15 cellular contexts compared by ENCODE assay signal in genomic region chr13:101412076-101412475, GRCh38. TPM values are rescaled to one million over a fixed set of nuclear protein-coding genes. Genes with fewer than 3 reads are reported as not detected.
DNase-seq lines count a peak whose midpoint lies in the region; ATAC-seq and TF ChIP-seq lines count a peak whose summit lies in the region.
"Had no signal": no experiment of that assay in that cellular context is flagged by ENCODE, and none has a peak within 500 bp of the region (broad histone marks: within the 10 kb centered on the region; RNA-seq: fewer than 3 reads in every experiment).

No MANE protein-coding gene starts in this region.

- H3K4me3 Mint-ChIP-seq in chondrocyte (ENCODE audit: unreplicated experiment): no peak overlapping the region
- no peak overlapping the region for H3K4me3 Mint-ChIP-seq in mesothelial cell of epicardium
- H3K4me3 Mint-ChIP-seq: CD14-positive monocyte; CD8-positive, alpha-beta T cell had no signal

- BruUV-seq in Panc1 (replicated peaks; lab: Mats Ljungman, UMichigan): no TSS peak

- CTCF ChIA-PET in Panc1 (lab: Charles Lee): no interaction called here

- intact Hi-C loops in Panc1 (cut with micrococcal nuclease; ENCODE audit: unreplicated experiment): no loop called here

- no peaks in the 10 kb centered on the region for H3K27me3 Mint-ChIP-seq in chondrocyte (ENCODE audit: low read depth)
- H3K27me3 Mint-ChIP-seq in mesothelial cell of epicardium (ENCODE audit: low read depth): peaks cover 50% of the 10 kb centered on the region

- H3K36me3 Mint-ChIP-seq in chondrocyte (ENCODE audit: low read depth) (peaks cover 2% of the 10 kb centered on the region), mesothelial cell of epicardium (no peaks in the 10 kb centered on the region)
- H3K36me3 Mint-ChIP-seq: CD14-positive monocyte; CD8-positive, alpha-beta T cell had no signal

- H3K9me3 ChIP-seq in Panc1 (ENCODE audit: control insufficient read depth, insufficient read depth, low read depth, low read length): no peaks in the 10 kb centered on the region

- no peak for ATAC-seq in Panc1
- no peak for ATAC-seq in GM21360 (IDR thresholded peaks at IDR 0.05; ENCODE audit: unreplicated experiment)
- ATAC-seq: CD8-positive, alpha-beta T cell had no signal

- POLR2A ChIA-PET in Panc1 (lab: Charles Lee): no interaction called here

- H3K4me1 ChIP-seq in Panc1 (ENCODE audit: control insufficient read depth, insufficient read depth, low read length): peaks cover 3% of the 10 kb centered on the region; the same call in 1 of the 2 replicates

- TF ChIP-seq CTCF in Panc1 (IDR thresholded peaks at IDR 0.05) (no peak), chondrocyte (IDR thresholded peaks at IDR 0.05) (no peak), mesothelial cell of epicardium (IDR thresholded peaks at IDR 0.05; ENCODE audit: unreplicated experiment) (no peak)

- H3K9me3 Mint-ChIP-seq in chondrocyte (ENCODE audit: low read depth) (no peaks in the 10 kb centered on the region), mesothelial cell of epicardium (no peaks in the 10 kb centered on the region)
- H3K9me3 Mint-ChIP-seq: CD8-positive, alpha-beta T cell had no signal

- H3K27me3 ChIP-seq in Panc1 (ENCODE audit: control insufficient read depth, insufficient read depth, low read length): no peaks in the 10 kb centered on the region

- no peak overlapping the region for H3K4me3 ChIP-seq in Panc1 (ENCODE audit: low read depth in 2 of 2, low read length in 2 of 2)
- H3K4me3 ChIP-seq: GM23248 had no signal

- H3K4me1 Mint-ChIP-seq in chondrocyte (ENCODE audit: low read depth) (peaks cover 54% of the 10 kb centered on the region), mesothelial cell of epicardium (peaks cover 19% of the 10 kb centered on the region)
- H3K4me1 Mint-ChIP-seq: CD14-positive monocyte had no signal

- no peak for DNase-seq in Panc1 (ENCODE audit: low read depth, low spot score)
- no peak for DNase-seq in chondrocyte (ENCODE audit: low spot score)
- no peak for DNase-seq in mesothelial cell of epicardium (ENCODE audit: low spot score in 2 of 2, unreplicated experiment in 2 of 2)
- no peak for DNase-seq in substantia nigra (lab: John Stamatoyannopoulos, UW)
- DNase-seq in MV-4-11 (lab: John Stamatoyannopoulos, UW): no peak
- DNase-seq in amygdala (lab: John Stamatoyannopoulos, UW): no peak
- DNase-seq: CD8-positive, alpha-beta T cell; COR-L47; DND-41; GDM1; GM23248; H7 had no signal

- in situ Hi-C loops in Panc1 (cut with HindIII; ENCODE audit: low pct_unique_long_range_greater_than_20kb, low sequenced_read_pairs): no loop called here

- H3K36me3 ChIP-seq in Panc1 (ENCODE audit: control insufficient read depth, insufficient read depth, low read length): no peaks in the 10 kb centered on the region

- H3K27ac Mint-ChIP-seq in chondrocyte (ENCODE audit: unreplicated experiment) (peak overlapping the region; percentile 55), mesothelial cell of epicardium (peak overlapping the region; percentile 0)
- H3K27ac Mint-ChIP-seq: CD14-positive monocyte; CD8-positive, alpha-beta T cell had no signal

- H3K27ac ChIP-seq in Panc1 (ENCODE audit: low read length): peak overlapping the region; percentile 34; the same call in 1 of the 2 replicates
- peak overlapping the region; percentile 17 for H3K27ac ChIP-seq in substantia nigra (ENCODE audit: low read depth, low read length, poor library complexity, severe bottlenecking)
- H3K27ac ChIP-seq: GM23248, HL-60 had no signal

RNA-seq across cellular contexts. Expression of gene NALCN, which starts 4.2 kb away (rescaled TPM):
- total RNA-seq in Panc1 (2021; ENCODE audit: unreplicated experiment) (10.9 TPM), chondrocyte (38.0 to 59.7 TPM (median 38.6 TPM) in 3 replicates), mesothelial cell of epicardium (2.1 to 2.5 TPM (median 2.2 TPM) in 3 replicates)
- polyA plus RNA-seq in Panc1 (2012; ENCODE audit: insufficient read length): 5.4 TPM
- total RNA-seq: CD8-positive, alpha-beta T cell had no signal
- polyA plus RNA-seq: CD14-positive monocyte had no signal

RNA-seq across cellular contexts. Expression of gene ITGBL1, which starts 40.4 kb away (rescaled TPM):
- total RNA-seq in Panc1 (2021; ENCODE audit: unreplicated experiment) (14.3 TPM), chondrocyte (391 to 806 TPM (median 407 TPM) in 3 replicates), mesothelial cell of epicardium (0.07 to 0.09 TPM in 2 of 3 replicates, not detected in the other)
- polyA plus RNA-seq in Panc1 (2012; ENCODE audit: insufficient read length): 10.1 TPM
- total RNA-seq: CD8-positive, alpha-beta T cell had no signal
- polyA plus RNA-seq: CD14-positive monocyte had no signal

Comparison
In these comparisons a context has a peak if more than half of its experiments do, and no peak if none do; other contexts are left out.
1. RNA of gene ITGBL1, which starts 40.4 kb away (total RNA-seq): 391 to 806 TPM in chondrocyte; 14.3 TPM in Panc1 (single experiment) and 0.07 to 0.09 TPM in mesothelial cell of epicardium; every median in the first group is over 10 times any median in the second.